11 cellular contexts compared by ENCODE assay signal in the genomic region with DNA sequence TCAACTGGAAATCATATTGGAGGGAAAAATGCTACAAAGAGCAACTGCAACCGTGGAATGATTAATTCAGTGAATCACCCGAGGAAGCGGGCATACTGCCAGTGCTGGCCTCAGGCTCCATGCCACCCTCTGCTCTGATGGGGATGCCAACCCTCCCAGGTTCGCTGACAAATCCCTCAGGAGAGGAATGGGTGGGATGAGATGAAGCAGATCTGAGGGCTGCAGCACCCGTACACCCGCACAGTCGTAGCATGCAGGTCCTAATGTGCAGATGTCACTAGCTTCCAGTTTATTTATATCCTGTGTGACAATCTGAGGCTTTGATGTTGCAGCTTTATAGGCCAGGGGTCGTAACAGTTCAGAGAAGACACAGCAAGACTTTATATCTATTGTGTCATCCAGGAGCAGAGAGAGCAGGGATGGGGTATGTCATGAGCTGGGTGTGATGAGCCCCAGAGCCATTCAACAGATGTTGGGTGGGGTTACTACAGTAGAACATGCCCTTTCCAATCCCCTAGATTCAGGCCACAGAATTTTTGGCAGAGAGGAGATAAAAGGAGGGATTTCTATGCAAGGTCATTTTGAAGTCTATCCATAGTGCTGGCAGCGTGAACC. TPM values are rescaled to one million over a fixed set of nuclear protein-coding genes. Genes with fewer than 3 reads are reported as not detected.
DNase-seq lines count a peak whose midpoint lies in the region; ATAC-seq, FAIRE-seq and TF ChIP-seq lines count a peak whose summit lies in the region.
"Had no signal": no experiment of that assay in that cellular context is flagged by ENCODE, and none has a peak within 500 bp of the region (broad histone marks: within the 10 kb centered on the region; RNA-seq: fewer than 3 reads in every experiment).

No MANE protein-coding gene starts in this region.

- H3K4me3 ChIP-seq in A673 (ENCODE audit: low read depth, low read length, poor library complexity, severe bottlenecking) (no peak overlapping the region), kidney (ENCODE audit: low read length in 2 of 2) (no peak overlapping the region)
- H3K4me3 ChIP-seq: spleen, thoracic aorta had no signal

- H3K4me1 Mint-ChIP-seq in T-helper 2 cell treated with Interferon-gamma antibody and Interleukin-4, amounts not matched to agents 5 μg/mL and 100 μg/mL, for 36 hours (ENCODE audit: low read depth), result peaks cover 31% of the 10 kb centered on the region
- H3K4me1 Mint-ChIP-seq in stimulated activated naive B cell treated with anti-CD40 and anti-IgM and Interleukin-4, amounts not matched to agents 10 μg/mL and 1 μg/mL and 100 μg/mL, for 72 hours, result no peaks in the 10 kb centered on the region
- peaks cover 35% of the 10 kb centered on the region for H3K4me1 Mint-ChIP-seq in activated naive CD4-positive, alpha-beta T cell treated with anti-CD3 and anti-CD28 coated beads, Interleukin-2, amount 10 ng/mL, durations not matched to agents 7 days and 5 days

- ATAC-seq in stimulated activated naive B cell treated with anti-CD40 and anti-IgM and Interleukin-4, amounts not matched to agents 10 μg/mL and 1 μg/mL and 100 μg/mL, for 72 hours (replicated peaks), result no peak

- H3K27ac ChIP-seq in A673 (ENCODE audit: low read depth, low read length, poor library complexity, severe bottlenecking) (no peak overlapping the region), kidney (ENCODE audit: low read depth in 2 of 2, low read length in 2 of 2) (no peak overlapping the region)
- H3K27ac ChIP-seq: spleen, thoracic aorta had no signal

- H3K9ac ChIP-seq in kidney (ENCODE audit: low read length in 2 of 2), result no peak overlapping the region

- H3K27me3 ChIP-seq in A673 (replicated peaks; ENCODE audit: insufficient read depth, low read depth, low read length, poor library complexity), result no peaks in the 10 kb centered on the region
- H3K27me3 ChIP-seq: spleen had no signal

- CTCF ChIA-PET in A673 (lab: Charles Lee), result interaction anchor here (0.6 kb wide), 1 partner anchor 338 kb away, joined by 3 read pairs; no protein-coding TSS in a partner anchor
- CTCF ChIA-PET in activated naive CD4-positive, alpha-beta T cell treated with anti-CD3 and anti-CD28 coated beads, Interleukin-2, amount 10 ng/mL, durations not matched to agents 7 days and 5 days (lab: Charles Lee), result interaction anchor here (1.0 kb wide), 1 partner anchor 22 kb away, joined by 3 read pairs; no protein-coding TSS in a partner anchor

- H3K4me3 Mint-ChIP-seq in T-helper 2 cell treated with Interferon-gamma antibody and Interleukin-4, amounts not matched to agents 5 μg/mL and 100 μg/mL, for 36 hours, result no peak overlapping the region
- H3K4me3 Mint-ChIP-seq in stimulated activated naive B cell treated with anti-CD40 and anti-IgM and Interleukin-4, amounts not matched to agents 10 μg/mL and 1 μg/mL and 100 μg/mL, for 72 hours, result no peak overlapping the region
- no peak overlapping the region for H3K4me3 Mint-ChIP-seq in activated naive CD4-positive, alpha-beta T cell treated with anti-CD3 and anti-CD28 coated beads, Interleukin-2, amount 10 ng/mL, durations not matched to agents 7 days and 5 days
- H3K4me3 Mint-ChIP-seq: CD8-positive, alpha-beta memory T cell had no signal

- TF ChIP-seq CTCF in A673 (conservative IDR thresholded peaks at IDR 0.05; ENCODE audit: low read depth, low read length) (no peak), kidney (IDR thresholded peaks at IDR 0.05; ENCODE audit: borderline replicate concordance, extremely low read depth, insufficient read depth) (no peak)

- H3K4me1 ChIP-seq in A673 (ENCODE audit: insufficient read depth, low read length, poor library complexity, severe bottlenecking) (no peaks in the 10 kb centered on the region), kidney (ENCODE audit: control insufficient read depth in 1 of 2, insufficient read depth in 1 of 2, low read depth in 1 of 2, low read length in 2 of 2) (peaks cover 0 to 7% of the 10 kb centered on the region in 2 donors)
- H3K4me1 ChIP-seq: spleen had no signal

- no peaks in the 10 kb centered on the region for H3K27me3 Mint-ChIP-seq in T-helper 2 cell treated with Interferon-gamma antibody and Interleukin-4, amounts not matched to agents 5 μg/mL and 100 μg/mL, for 36 hours (ENCODE audit: low read depth)
- peaks cover 0 to 9% of the 10 kb centered on the region in 2 donors for H3K27me3 Mint-ChIP-seq in stimulated activated naive B cell treated with anti-CD40 and anti-IgM and Interleukin-4, amounts not matched to agents 10 μg/mL and 1 μg/mL and 100 μg/mL, for 72 hours
- no peaks in the 10 kb centered on the region for H3K27me3 Mint-ChIP-seq in activated naive CD4-positive, alpha-beta T cell treated with anti-CD3 and anti-CD28 coated beads, Interleukin-2, amount 10 ng/mL, durations not matched to agents 7 days and 5 days
- H3K27me3 Mint-ChIP-seq: CD8-positive, alpha-beta memory T cell had no signal

- FAIRE-seq in kidney (lab: Jason Lieb, UNC), result no peak

- intact Hi-C loops in A673 (cut with micrococcal nuclease; ENCODE audit: unreplicated experiment), result loop anchor here (5.0 kb wide), 1 partner anchor 1942 kb away; no protein-coding TSS in a partner anchor
- intact Hi-C loops in kidney (cut with DNase I), result no loop called here

- H3K36me3 Mint-ChIP-seq in T-helper 2 cell treated with Interferon-gamma antibody and Interleukin-4, amounts not matched to agents 5 μg/mL and 100 μg/mL, for 36 hours (ENCODE audit: low read depth), result peaks cover 92% of the 10 kb centered on the region
- H3K36me3 Mint-ChIP-seq in stimulated activated naive B cell treated with anti-CD40 and anti-IgM and Interleukin-4, amounts not matched to agents 10 μg/mL and 1 μg/mL and 100 μg/mL, for 72 hours, result no peaks in the 10 kb centered on the region
- H3K36me3 Mint-ChIP-seq in activated naive CD4-positive, alpha-beta T cell treated with anti-CD3 and anti-CD28 coated beads, Interleukin-2, amount 10 ng/mL, durations not matched to agents 7 days and 5 days, result peaks cover 81% of the 10 kb centered on the region

- H3K36me3 ChIP-seq in A673 (ENCODE audit: insufficient read depth, low read length, poor library complexity, severe bottlenecking), result no peaks in the 10 kb centered on the region
- no peaks in the 10 kb centered on the region for H3K36me3 ChIP-seq in kidney (ENCODE audit: control insufficient read depth in 1 of 2, insufficient read depth in 2 of 2, low read length in 2 of 2)
- H3K36me3 ChIP-seq: thoracic aorta had no signal

- H3K9me3 Mint-ChIP-seq in T-helper 2 cell treated with Interferon-gamma antibody and Interleukin-4, amounts not matched to agents 5 μg/mL and 100 μg/mL, for 36 hours, result no peaks in the 10 kb centered on the region
- H3K9me3 Mint-ChIP-seq in stimulated activated naive B cell treated with anti-CD40 and anti-IgM and Interleukin-4, amounts not matched to agents 10 μg/mL and 1 μg/mL and 100 μg/mL, for 72 hours, result no peaks in the 10 kb centered on the region
- H3K9me3 Mint-ChIP-seq in activated naive CD4-positive, alpha-beta T cell treated with anti-CD3 and anti-CD28 coated beads, Interleukin-2, amount 10 ng/mL, durations not matched to agents 7 days and 5 days, result no peaks in the 10 kb centered on the region
- H3K9me3 Mint-ChIP-seq: CD8-positive, alpha-beta memory T cell had no signal

- DNase-seq in A673 (ENCODE audit: low spot score), result peak; percentile 3
- DNase-seq in HPDE6-E6E7 (ENCODE audit: extremely low spot score), result peak; percentile 81
- DNase-seq in anterior cingulate cortex (lab: John Stamatoyannopoulos, UW), result peak in 38 of 58 donors; percentile 4 to 74 (median 26)
- peak; percentile 75 for DNase-seq in kidney
- DNase-seq in UCSD-AML1 (lab: John Stamatoyannopoulos, UW; ENCODE audit: unreplicated experiment), result no peak
- DNase-seq in T-helper 2 cell treated with Interferon-gamma antibody and Interleukin-4, amounts not matched to agents 5 μg/mL and 100 μg/mL, for 36 hours (ENCODE audit: low spot score), result no peak
- DNase-seq in stimulated activated naive B cell treated with anti-CD40 and anti-IgM and Interleukin-4, amounts not matched to agents 10 μg/mL and 1 μg/mL and 100 μg/mL, for 72 hours, result no peak
- DNase-seq in activated naive CD4-positive, alpha-beta T cell treated with anti-CD3 and anti-CD28 coated beads, Interleukin-2, amount 10 ng/mL, durations not matched to agents 7 days and 5 days, result no peak
- DNase-seq: CD8-positive, alpha-beta memory T cell; spleen had no signal

- H3K9me3 ChIP-seq in A673 (ENCODE audit: low read depth, low read length, poor library complexity, severe bottlenecking), result no peaks in the 10 kb centered on the region
- H3K9me3 ChIP-seq in kidney (ENCODE audit: control insufficient read depth in 1 of 2, low read length in 2 of 2), result no peaks in the 10 kb centered on the region
- H3K9me3 ChIP-seq: spleen, thoracic aorta had no signal

- H3K27ac Mint-ChIP-seq in T-helper 2 cell treated with Interferon-gamma antibody and Interleukin-4, amounts not matched to agents 5 μg/mL and 100 μg/mL, for 36 hours, result no peak overlapping the region
- H3K27ac Mint-ChIP-seq in stimulated activated naive B cell treated with anti-CD40 and anti-IgM and Interleukin-4, amounts not matched to agents 10 μg/mL and 1 μg/mL and 100 μg/mL, for 72 hours, result no peak overlapping the region
- no peak overlapping the region for H3K27ac Mint-ChIP-seq in activated naive CD4-positive, alpha-beta T cell treated with anti-CD3 and anti-CD28 coated beads, Interleukin-2, amount 10 ng/mL, durations not matched to agents 7 days and 5 days

- BruUV-seq in A673 (replicated peaks; lab: Mats Ljungman, UMichigan), result no TSS peak

- POLR2A ChIA-PET in A673 (lab: Charles Lee; ENCODE audit: low non-redundant PET), result no interaction called here

RNA-seq across cellular contexts. Expression of a gene that starts 44.6 kb away (rescaled TPM):
- total RNA-seq in A673 (2021) (0.80 and 1.4 TPM in 2 replicates), kidney (74.8 TPM)
- 29.4 TPM for polyA plus RNA-seq in kidney (ENCODE audit: insufficient read depth, low read depth, low replicate concordance)

Comparison
In these comparisons a context has a peak if more than half of its experiments do, and no peak if none do; other contexts are left out.
1. DNase-seq: peak in A673 (single experiment), HPDE6-E6E7 (single experiment), anterior cingulate cortex (38 of 58) and kidney (single experiment); none in UCSD-AML1 (single experiment), T-helper 2 cell treated with Interferon-gamma antibody and Interleukin-4, amounts not matched to agents 5 μg/mL and 100 μg/mL, for 36 hours (single experiment), stimulated activated naive B cell treated with anti-CD40 and anti-IgM and Interleukin-4, amounts not matched to agents 10 μg/mL and 1 μg/mL and 100 μg/mL, for 72 hours (single experiment) and activated naive CD4-positive, alpha-beta T cell treated with anti-CD3 and anti-CD28 coated beads, Interleukin-2, amount 10 ng/mL, durations not matched to agents 7 days and 5 days (single experiment).
2. RNA of a gene that starts 44.6 kb away (total RNA-seq): 74.8 TPM in kidney (single experiment); 0.80 to 1.4 TPM in A673; every median in the first group is over 10 times any median in the second.